8 cellular contexts compared by ENCODE assay signal in the genomic region with DNA sequence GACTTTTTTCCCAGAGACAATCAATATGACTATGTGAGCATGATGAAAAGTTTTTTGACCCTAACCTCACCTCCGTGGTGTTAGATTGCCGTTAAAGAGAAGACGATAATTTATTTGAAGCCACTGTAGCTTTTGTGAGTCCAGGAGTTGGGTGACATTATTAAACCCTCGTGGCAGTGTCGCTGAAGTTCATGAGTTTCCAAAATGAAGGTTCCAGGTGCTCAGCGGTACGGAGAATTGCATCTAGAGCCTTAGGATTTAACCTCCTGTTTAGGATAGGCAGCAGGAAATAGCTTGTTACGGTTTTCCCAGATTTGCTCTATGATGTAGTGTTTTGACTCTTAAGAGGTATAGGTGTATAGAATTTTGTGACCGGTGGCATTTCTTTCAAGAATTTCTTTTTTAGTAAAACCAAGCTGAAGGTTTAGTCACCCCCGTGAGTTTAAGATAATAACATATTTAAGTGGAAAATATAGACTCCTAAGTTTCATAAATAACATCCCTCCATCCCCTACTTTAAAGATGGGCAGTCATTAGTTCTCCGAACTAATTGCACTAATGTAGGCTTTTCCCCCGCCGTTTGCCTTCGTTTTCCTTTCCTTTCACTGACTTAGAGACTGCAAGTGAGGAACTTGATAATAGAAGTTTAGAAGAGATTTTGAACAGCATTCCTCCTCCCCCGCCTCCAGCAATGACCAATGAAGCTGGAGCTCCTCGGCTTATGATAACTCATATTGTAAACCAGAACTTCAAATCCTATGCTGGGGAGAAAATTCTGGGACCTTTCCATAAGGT. TPM values are rescaled to one million over a fixed set of nuclear protein-coding genes. Genes with fewer than 3 reads are reported as not detected.
A peak's percentile ranks its signal among the peaks of the same experiment; 100 is the strongest.
DNase-seq lines count a peak whose midpoint lies in the region; ATAC-seq and TF ChIP-seq lines count a peak whose summit lies in the region.

No MANE protein-coding gene starts in this region.

- TF ChIP-seq CTCF in LNCaP clone FGC (IDR thresholded peaks at IDR 0.05; ENCODE audit: control insufficient read depth, extremely low read depth, insufficient read depth) (no peak), WERI-Rb-1 (IDR thresholded peaks at IDR 0.05; ENCODE audit: low read depth, low read length) (no peak), gastroesophageal sphincter (IDR thresholded peaks at IDR 0.05) (no peak), gastrocnemius medialis (IDR thresholded peaks at IDR 0.05 in 4 of 5, conservative IDR thresholded peaks at IDR 0.05 in 1 of 5) (no peak)

- H3K36me3 ChIP-seq in WERI-Rb-1 (peaks cover 66% of the 10 kb centered on the region), gastroesophageal sphincter (no peaks in the 10 kb centered on the region), gastrocnemius medialis (no peaks in the 10 kb centered on the region)

- H3K27ac ChIP-seq in WERI-Rb-1 (peak overlapping the region; percentile 98), gastroesophageal sphincter (peak overlapping the region in 3 of 4 donors; percentile 84 to 90 (median 86)), gastrocnemius medialis (no peak overlapping the region)

- H3K9me3 ChIP-seq in WERI-Rb-1 (ENCODE audit: severe bottlenecking) = no peaks in the 10 kb centered on the region
- H3K9me3 ChIP-seq in gastroesophageal sphincter = no peaks in the 10 kb centered on the region
- H3K9me3 ChIP-seq in gastrocnemius medialis = no peaks in the 10 kb centered on the region

- in situ Hi-C loops in gastrocnemius medialis (cut with MboI; ENCODE audit: low sequenced_read_pairs in 4 of 4) = loop anchor here in 1 of 4 donors (25.0 kb wide), 1 partner anchor 364 kb away; no protein-coding TSS in a partner anchor

- TF ChIP-seq EP300 in gastroesophageal sphincter (IDR thresholded peaks at IDR 0.05) = no peak

- H3K4me1 ChIP-seq in gastroesophageal sphincter (peaks cover 6 to 43% (median 6%) of the 10 kb centered on the region in 3 donors), gastrocnemius medialis (peaks cover 20 to 28% of the 10 kb centered on the region in 2 donors)

- intact Hi-C loops in gastrocnemius medialis (cut with DNase I; ENCODE audit: low total_unique reads) = no loop called here

- 6 to 14% methylated on average over 14 to 16 of the region's 16 CpGs for WGBS in gastroesophageal sphincter (ENCODE audit: low coverage in 1 of 2), 2 donors

- H3K27me3 ChIP-seq in WERI-Rb-1 (ENCODE audit: insufficient read depth, low read depth, severe bottlenecking) = no peaks in the 10 kb centered on the region
- peaks cover 18% of the 10 kb centered on the region for H3K27me3 ChIP-seq in gastroesophageal sphincter
- H3K27me3 ChIP-seq in gastrocnemius medialis = no peaks in the 10 kb centered on the region

- TF ChIP-seq POLR2A in gastroesophageal sphincter (IDR thresholded peaks at IDR 0.05) (no peak), gastrocnemius medialis (IDR thresholded peaks at IDR 0.05) (no peak)

- H3K4me3 ChIP-seq in LNCaP clone FGC (ENCODE audit: low read depth, low read length) (peak overlapping the region; percentile 93), WERI-Rb-1 (ENCODE audit: low read depth, low read length) (peak overlapping the region; percentile 87), gastroesophageal sphincter (peak overlapping the region; percentile 69 to 82), gastrocnemius medialis (peak overlapping the region; percentile 51 to 88 (median 80))

- ATAC-seq in gastroesophageal sphincter (no peak), gastrocnemius medialis (no peak)

- DNase-seq in DMS53 (lab: John Stamatoyannopoulos, UW) = peak; percentile 31
- DNase-seq in DMS53 treated with DMSO at 0.1 percent for 48 hours (lab: John Stamatoyannopoulos, UW; ENCODE audit: unreplicated experiment) = no peak
- no peak for DNase-seq in LNCaP clone FGC (ENCODE audit: low read depth)
- no peak for DNase-seq in WERI-Rb-1
- no peak for DNase-seq in gastrocnemius medialis
- no peak for DNase-seq in superior temporal gyrus (ENCODE audit: extremely low spot score)
- DNase-seq in globus pallidus (ENCODE audit: low spot score) = no peak

RNA-seq across cellular contexts. Expression of gene SMC4, which starts 2.0 kb away (rescaled TPM):
- total RNA-seq in gastroesophageal sphincter (10 to 100 TPM; 21.7 to 40.8 (median 26.9) TPM), gastrocnemius medialis (10 to 100 TPM in 3 of 4 donors, 1 to 10 TPM in 1; 7.2 to 24.3 (median 14.7) TPM)

RNA-seq across cellular contexts. Expression of gene IFT80, which starts 2.5 kb away (rescaled TPM):
- total RNA-seq in gastroesophageal sphincter = 10 to 100 TPM; 14.9 to 36.6 (median 20.1) TPM
- 1 to 10 TPM; 3.9 to 7.9 (median 6.0) TPM for total RNA-seq in gastrocnemius medialis

RNA-seq across cellular contexts. Expression of gene TRIM59, which starts 48.1 kb away (rescaled TPM):
- total RNA-seq in gastroesophageal sphincter (1 to 10 TPM; 2.2 to 3.2 (median 2.5) TPM), gastrocnemius medialis (under 1 TPM; 0.13 to 0.55 (median 0.46) TPM)

Comparison
In these comparisons a context has a peak if more than half of its experiments do, and no peak if none do; other contexts are left out.
1. H3K27ac ChIP-seq: peak in WERI-Rb-1 (single experiment) and gastroesophageal sphincter (3 of 4); none in gastrocnemius medialis (0 of 4).
2. Peak in every context shown above with its lines, with median percentiles within 50 percentile points of each other: H3K4me3 ChIP-seq.